ENCODE assay signal across 8 cellular contexts in genomic region chr19:13838943-13839192, GRCh38. TPM values are rescaled to one million over a fixed set of nuclear protein-coding genes. Genes with fewer than 3 reads are reported as not detected.
DNase-seq lines count a peak whose midpoint lies in the region; ATAC-seq and TF ChIP-seq lines count a peak whose summit lies in the region.

No MANE protein-coding gene starts in this region.

- H3K36me3 ChIP-seq in ACC112 (ENCODE audit: insufficient read depth, low read length): peaks cover 32% of the 10 kb centered on the region; the same call in 1 of the 2 replicates
- H3K36me3 ChIP-seq in HUES64 (ENCODE audit: insufficient read depth, low read length): no peaks in the 10 kb centered on the region; the same call in 1 of the 2 replicates
- H3K36me3 ChIP-seq in mammary epithelial cell (ENCODE audit: insufficient read depth, low read length): peaks cover 16% of the 10 kb centered on the region
- H3K36me3 ChIP-seq in mucosa of stomach (ENCODE audit: control insufficient read depth, insufficient read depth, low read length): peaks cover 6% of the 10 kb centered on the region

- intact Hi-C loops in mammary epithelial cell (cut with micrococcal nuclease): no loop called here

- dilution Hi-C loops in mammary epithelial cell (cut with HindIII; ENCODE audit: low sequenced_read_pairs): loop anchor here (10.0 kb wide), 1 partner anchor 104 kb away; no protein-coding TSS in a partner anchor

- H3K4me2 ChIP-seq in mammary epithelial cell (ENCODE audit: insufficient read depth, low read depth, low read length): peak overlapping the region; percentile 78

- no peaks in the 10 kb centered on the region for H3K27me3 ChIP-seq in ACC112 (ENCODE audit: insufficient read depth, low read length)
- no peaks in the 10 kb centered on the region for H3K27me3 ChIP-seq in HUES64 (ENCODE audit: insufficient read depth, low read length)
- no peaks in the 10 kb centered on the region for H3K27me3 ChIP-seq in mammary epithelial cell (ENCODE audit: insufficient read depth, low read length)
- no peaks in the 10 kb centered on the region for H3K27me3 ChIP-seq in mucosa of stomach (ENCODE audit: control insufficient read depth, insufficient read depth, low read length)

- H3K4me1 ChIP-seq in ACC112 (ENCODE audit: control insufficient read depth, insufficient read depth, low read length, unreplicated experiment) (peaks cover 50% of the 10 kb centered on the region), HUES64 (ENCODE audit: insufficient read depth, low read length) (peaks cover 18% of the 10 kb centered on the region), mammary epithelial cell (ENCODE audit: insufficient read depth, low read length) (peaks cover 39% of the 10 kb centered on the region), mucosa of stomach (ENCODE audit: control insufficient read depth, insufficient read depth, low read length) (peaks cover 63% of the 10 kb centered on the region)

- no peaks in the 10 kb centered on the region for H3K9me3 ChIP-seq in HUES64 (ENCODE audit: insufficient read depth, low read depth, low read length)
- H3K9me3 ChIP-seq in mammary epithelial cell (replicated peaks; ENCODE audit: insufficient read depth, low read length): no peaks in the 10 kb centered on the region
- no peaks in the 10 kb centered on the region for H3K9me3 ChIP-seq in mucosa of stomach (ENCODE audit: control insufficient read depth, low read length)

- H3K27ac ChIP-seq in ACC112 (ENCODE audit: low read depth, low read length) (peak overlapping the region; percentile 100), HUES64 (ENCODE audit: low read depth, low read length) (no peak overlapping the region), mammary epithelial cell (ENCODE audit: insufficient read depth, low read depth, low read length) (peak overlapping the region; percentile 96)

- in situ Hi-C loops in mammary epithelial cell (cut with MboI; ENCODE audit: low sequenced_read_pairs in 2 of 2): no loop called here

- CTCF ChIA-PET in mammary epithelial cell (lab: Charles Lee; ENCODE audit: low non-redundant PET): no interaction called here

- no peak overlapping the region for H2AFZ ChIP-seq in ACC112 (ENCODE audit: low read length, unreplicated experiment)
- no peak overlapping the region for H2AFZ ChIP-seq in mammary epithelial cell (ENCODE audit: low read depth, low read length)

- 96% methylated on average over 13 of the region's 13 CpGs for WGBS in HUES64
- WGBS in mammary epithelial cell (ENCODE audit: low coverage, missing lambda C conversion rate): 2% methylated on average over 10 of the region's 13 CpGs

- peak overlapping the region; percentile 98 for H3K4me3 ChIP-seq in ACC112 (ENCODE audit: low read depth, low read length)
- H3K4me3 ChIP-seq in HUES64 (ENCODE audit: low read length): no peak overlapping the region
- peak overlapping the region; percentile 73 to 91 (median 86) for H3K4me3 ChIP-seq in mammary epithelial cell (replicated peaks in 1 of 3; ENCODE audit: insufficient read depth in 1 of 3, low read depth in 2 of 3, low read length in 3 of 3)
- H3K4me3 ChIP-seq in mucosa of stomach (ENCODE audit: low read length): peak overlapping the region; percentile 80

- ATAC-seq in HG02885 (IDR thresholded peaks at IDR 0.05; ENCODE audit: poor library complexity, unreplicated experiment): no peak
- ATAC-seq in HG03159 (IDR thresholded peaks at IDR 0.05; ENCODE audit: unreplicated experiment): no peak

- peaks cover 17% of the 10 kb centered on the region for H4K20me1 ChIP-seq in mammary epithelial cell (ENCODE audit: insufficient read depth, low read length)

- no TSS peak for BruUV-seq in mammary epithelial cell (replicated peaks; lab: Mats Ljungman, UMichigan)

- H3K9ac ChIP-seq in HUES64 (ENCODE audit: low read depth, low read length) (0 out of 2 replicates have a peak overlapping the region, but pooled peaks have one; percentile 31), mammary epithelial cell (ENCODE audit: insufficient read depth, low read length) (peak overlapping the region; percentile 64), mucosa of stomach (ENCODE audit: low read length) (peak overlapping the region; percentile 99)

- TF ChIP-seq CTCF in mammary epithelial cell (conservative IDR thresholded peaks at IDR 0.05 in 1 of 2, IDR thresholded peaks at IDR 0.05 in 1 of 2; ENCODE audit: extremely low read depth in 1 of 2, insufficient read depth in 1 of 2, low read depth in 1 of 2, low read length in 2 of 2): no peak

- H3K79me2 ChIP-seq in ACC112 (ENCODE audit: control insufficient read depth, insufficient read depth, low read length, unreplicated experiment) (peaks cover 77% of the 10 kb centered on the region), mammary epithelial cell (ENCODE audit: insufficient read depth, low read length) (peaks cover 85% of the 10 kb centered on the region)

- no peak for DNase-seq in mammary epithelial cell
- no peak for DNase-seq in HT-29 (ENCODE audit: low spot score)
- DNase-seq in HPDE6-E6E7 (ENCODE audit: extremely low spot score): no peak

RNA-seq across cellular contexts. Expression of gene NANOS3, which starts 38.1 kb away (rescaled TPM):
- polyA plus RNA-seq in HUES64 (2013, experiment 1 of 2): not detected
- polyA plus RNA-seq in HUES64 (2013, experiment 2 of 2): not detected
- total RNA-seq in mammary epithelial cell: under 1 TPM in 1 of 2 donors, not detected in 1; 0.73 TPM
- not detected for polyA plus RNA-seq in mammary epithelial cell
- polyA minus RNA-seq in mammary epithelial cell: not detected
- total RNA-seq in HT-29 (2014; rRNA removed; shearing (Covaris generic)): not detected in 2 replicates

RNA-seq across cellular contexts. Expression of gene ZSWIM4, which starts 43.6 kb away (rescaled TPM):
- polyA plus RNA-seq in HUES64 (2013, experiment 1 of 2): 15.5 TPM
- polyA plus RNA-seq in HUES64 (2013, experiment 2 of 2): 16.8 TPM
- 1 to 10 TPM; 3.2 to 5.4 TPM for total RNA-seq in mammary epithelial cell
- 1.3 TPM for polyA plus RNA-seq in mammary epithelial cell
- polyA minus RNA-seq in mammary epithelial cell: 1.8 TPM
- total RNA-seq in HT-29 (2014; rRNA removed; shearing (Covaris generic)): 4.3 and 4.4 TPM in 2 replicates

Comparison
In these comparisons a context has a peak if more than half of its experiments do, and no peak if none do; other contexts are left out.
1. H3K9ac ChIP-seq: peak in every context shown above with its lines; median percentile 99 in mucosa of stomach; 64 in mammary epithelial cell; 31 in HUES64.